ENCODE assay signal across 2 cellular contexts in the genomic region with DNA sequence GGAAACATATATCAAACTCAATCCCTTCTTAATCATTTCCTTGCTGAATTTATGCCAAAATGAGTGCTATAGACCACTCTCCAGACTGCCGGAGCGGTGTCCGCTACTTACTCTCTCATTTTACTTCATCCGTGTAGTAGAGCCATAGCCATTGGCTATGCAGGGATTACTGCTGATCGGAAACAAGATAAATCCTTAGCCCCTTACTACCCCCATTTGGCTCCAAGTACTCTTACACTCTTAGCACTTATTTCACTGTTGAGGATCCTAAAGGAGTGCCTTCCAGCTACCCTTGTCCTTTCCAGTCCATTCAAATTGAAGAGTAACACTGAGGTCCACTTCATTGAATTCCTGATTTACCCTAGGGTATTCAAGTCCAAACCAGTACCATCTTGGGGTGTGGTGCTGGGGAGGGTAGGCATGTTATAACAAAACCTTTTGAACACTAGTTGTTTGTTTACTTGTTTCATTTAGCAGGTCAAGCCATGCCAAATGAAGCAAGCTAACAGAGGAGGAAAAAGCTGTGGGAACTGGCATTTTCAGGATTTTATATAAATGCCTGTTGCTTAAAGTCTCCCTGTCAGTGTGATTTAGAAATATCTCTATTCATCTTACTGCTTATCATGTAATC.
TF ChIP-seq lines count a peak whose summit lies in the region.

No MANE protein-coding gene starts in this region.

TF ChIP-seq in GM23338, 12 proteins besides CTCF, POLR2A, EP300 and RAD21:
- TF ChIP-seq JUNB (IDR thresholded peaks at IDR 0.05; ENCODE audit: unreplicated experiment) (no peak), POLR2AphosphoS5 (IDR thresholded peaks at IDR 0.05; ENCODE audit: low read depth) (no peak), NANOG (IDR thresholded peaks at IDR 0.05; ENCODE audit: borderline replicate concordance) (no peak), STAT1 (IDR thresholded peaks at IDR 0.05; ENCODE audit: unreplicated experiment) (no peak), ZNF331 (CRISPR knock-in tag; IDR thresholded peaks at IDR 0.05; ENCODE audit: low read depth) (no peak), ZNF114 (CRISPR knock-in tag; IDR thresholded peaks at IDR 0.05) (no peak), CREB1 (CRISPR knock-in tag; IDR thresholded peaks at IDR 0.05; ENCODE audit: low read depth) (no peak)
- TF ChIP-seq, protein P1, sequence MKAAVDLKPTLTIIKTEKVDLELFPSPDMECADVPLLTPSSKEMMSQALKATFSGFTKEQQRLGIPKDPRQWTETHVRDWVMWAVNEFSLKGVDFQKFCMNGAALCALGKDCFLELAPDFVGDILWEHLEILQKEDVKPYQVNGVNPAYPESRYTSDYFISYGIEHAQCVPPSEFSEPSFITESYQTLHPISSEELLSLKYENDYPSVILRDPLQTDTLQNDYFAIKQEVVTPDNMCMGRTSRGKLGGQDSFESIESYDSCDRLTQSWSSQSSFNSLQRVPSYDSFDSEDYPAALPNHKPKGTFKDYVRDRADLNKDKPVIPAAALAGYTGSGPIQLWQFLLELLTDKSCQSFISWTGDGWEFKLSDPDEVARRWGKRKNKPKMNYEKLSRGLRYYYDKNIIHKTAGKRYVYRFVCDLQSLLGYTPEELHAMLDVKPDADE (IDR thresholded peaks at IDR 0.05) = no peak
- TF ChIP-seq, protein P2, sequence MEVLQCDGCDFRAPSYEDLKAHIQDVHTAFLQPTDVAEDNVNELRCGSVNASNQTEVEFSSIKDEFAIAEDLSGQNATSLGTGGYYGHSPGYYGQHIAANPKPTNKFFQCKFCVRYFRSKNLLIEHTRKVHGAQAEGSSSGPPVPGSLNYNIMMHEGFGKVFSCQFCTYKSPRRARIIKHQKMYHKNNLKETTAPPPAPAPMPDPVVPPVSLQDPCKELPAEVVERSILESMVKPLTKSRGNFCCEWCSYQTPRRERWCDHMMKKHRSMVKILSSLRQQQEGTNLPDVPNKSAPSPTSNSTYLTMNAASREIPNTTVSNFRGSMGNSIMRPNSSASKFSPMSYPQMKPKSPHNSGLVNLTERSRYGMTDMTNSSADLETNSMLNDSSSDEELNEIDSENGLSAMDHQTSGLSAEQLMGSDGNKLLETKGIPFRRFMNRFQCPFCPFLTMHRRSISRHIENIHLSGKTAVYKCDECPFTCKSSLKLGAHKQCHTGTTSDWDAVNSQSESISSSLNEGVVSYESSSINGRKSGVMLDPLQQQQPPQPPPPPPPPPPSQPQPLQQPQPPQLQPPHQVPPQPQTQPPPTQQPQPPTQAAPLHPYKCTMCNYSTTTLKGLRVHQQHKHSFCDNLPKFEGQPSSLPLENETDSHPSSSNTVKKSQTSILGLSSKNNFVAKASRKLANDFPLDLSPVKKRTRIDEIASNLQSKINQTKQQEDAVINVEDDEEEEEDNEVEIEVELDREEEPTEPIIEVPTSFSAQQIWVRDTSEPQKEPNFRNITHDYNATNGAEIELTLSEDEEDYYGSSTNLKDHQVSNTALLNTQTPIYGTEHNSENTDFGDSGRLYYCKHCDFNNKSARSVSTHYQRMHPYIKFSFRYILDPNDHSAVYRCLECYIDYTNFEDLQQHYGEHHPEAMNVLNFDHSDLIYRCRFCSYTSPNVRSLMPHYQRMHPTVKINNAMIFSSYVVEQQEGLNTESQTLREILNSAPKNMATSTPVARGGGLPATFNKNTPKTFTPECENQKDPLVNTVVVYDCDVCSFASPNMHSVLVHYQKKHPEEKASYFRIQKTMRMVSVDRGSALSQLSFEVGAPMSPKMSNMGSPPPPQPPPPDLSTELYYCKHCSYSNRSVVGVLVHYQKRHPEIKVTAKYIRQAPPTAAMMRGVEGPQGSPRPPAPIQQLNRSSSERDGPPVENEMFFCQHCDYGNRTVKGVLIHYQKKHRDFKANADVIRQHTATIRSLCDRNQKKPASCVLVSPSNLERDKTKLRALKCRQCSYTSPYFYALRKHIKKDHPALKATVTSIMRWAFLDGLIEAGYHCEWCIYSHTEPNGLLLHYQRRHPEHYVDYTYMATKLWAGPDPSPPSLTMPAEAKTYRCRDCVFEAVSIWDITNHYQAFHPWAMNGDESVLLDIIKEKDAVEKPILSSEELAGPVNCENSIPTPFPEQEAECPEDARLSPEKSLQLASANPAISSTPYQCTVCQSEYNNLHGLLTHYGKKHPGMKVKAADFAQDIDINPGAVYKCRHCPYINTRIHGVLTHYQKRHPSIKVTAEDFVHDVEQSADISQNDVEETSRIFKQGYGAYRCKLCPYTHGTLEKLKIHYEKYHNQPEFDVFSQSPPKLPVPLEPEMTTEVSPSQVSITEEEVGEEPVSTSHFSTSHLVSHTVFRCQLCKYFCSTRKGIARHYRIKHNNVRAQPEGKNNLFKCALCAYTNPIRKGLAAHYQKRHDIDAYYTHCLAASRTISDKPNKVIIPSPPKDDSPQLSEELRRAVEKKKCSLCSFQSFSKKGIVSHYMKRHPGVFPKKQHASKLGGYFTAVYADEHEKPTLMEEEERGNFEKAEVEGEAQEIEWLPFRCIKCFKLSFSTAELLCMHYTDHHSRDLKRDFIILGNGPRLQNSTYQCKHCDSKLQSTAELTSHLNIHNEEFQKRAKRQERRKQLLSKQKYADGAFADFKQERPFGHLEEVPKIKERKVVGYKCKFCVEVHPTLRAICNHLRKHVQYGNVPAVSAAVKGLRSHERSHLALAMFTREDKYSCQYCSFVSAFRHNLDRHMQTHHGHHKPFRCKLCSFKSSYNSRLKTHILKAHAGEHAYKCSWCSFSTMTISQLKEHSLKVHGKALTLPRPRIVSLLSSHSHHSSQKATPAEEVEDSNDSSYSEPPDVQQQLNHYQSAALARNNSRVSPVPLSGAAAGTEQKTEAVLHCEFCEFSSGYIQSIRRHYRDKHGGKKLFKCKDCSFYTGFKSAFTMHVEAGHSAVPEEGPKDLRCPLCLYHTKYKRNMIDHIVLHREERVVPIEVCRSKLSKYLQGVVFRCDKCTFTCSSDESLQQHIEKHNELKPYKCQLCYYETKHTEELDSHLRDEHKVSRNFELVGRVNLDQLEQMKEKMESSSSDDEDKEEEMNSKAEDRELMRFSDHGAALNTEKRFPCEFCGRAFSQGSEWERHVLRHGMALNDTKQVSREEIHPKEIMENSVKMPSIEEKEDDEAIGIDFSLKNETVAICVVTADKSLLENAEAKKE (CRISPR knock-in tag; IDR thresholded peaks at IDR 0.05) = no peak

TF ChIP-seq in endothelial cell of umbilical vein, 7 proteins besides CTCF, POLR2A, EP300 and RAD21:
- TF ChIP-seq JUN (IDR thresholded peaks at IDR 0.05; ENCODE audit: borderline replicate concordance, insufficient read depth, insufficient read length, low read depth) (no peak), GATA2 (IDR thresholded peaks at IDR 0.05; ENCODE audit: insufficient read depth, insufficient read length, low read depth, low read length) (peak; percentile 52)
TF ChIP-seq in endothelial cell of umbilical vein: peak in this region for 1.
